ENCODE assay signal across 8 cellular contexts in genomic region chr16:4358831-4359561, GRCh38. TPM values are rescaled to one million over a fixed set of nuclear protein-coding genes. Genes with fewer than 3 reads are reported as not detected.
A peak's percentile ranks its signal among the peaks of the same experiment; 100 is the strongest.
DNase-seq lines count a peak whose midpoint lies in the region; ATAC-seq and TF ChIP-seq lines count a peak whose summit lies in the region.

No MANE protein-coding gene starts in this region.

- H3K27ac ChIP-seq in hepatocyte, result no peak overlapping the region

- no peaks in the 10 kb centered on the region for H3K9me2 ChIP-seq in hepatocyte (replicated peaks; ENCODE audit: insufficient read depth)

- H2AFZ ChIP-seq in hepatocyte, result no peak overlapping the region

- H3K9me3 ChIP-seq in hepatocyte (ENCODE audit: low read depth), result no peaks in the 10 kb centered on the region

- H3K27me3 ChIP-seq in hepatocyte, result no peaks in the 10 kb centered on the region

- H4K20me1 ChIP-seq in hepatocyte (ENCODE audit: insufficient read depth, poor library complexity, severe bottlenecking), result no peaks in the 10 kb centered on the region

- no peaks in the 10 kb centered on the region for H3K79me2 ChIP-seq in hepatocyte

- ATAC-seq in HG02970 (IDR thresholded peaks at IDR 0.05; ENCODE audit: low FRiP score, unreplicated experiment), result no peak

- DNase-seq in DMS53 (lab: John Stamatoyannopoulos, UW) (peak; percentile 53), DMS53 treated with DMSO at 0.1 percent for 48 hours (lab: John Stamatoyannopoulos, UW; ENCODE audit: unreplicated experiment) (no peak), SW480 (ENCODE audit: low spot score) (peak; percentile 28), hepatocyte (ENCODE audit: low spot score) (peak; percentile 78), HPDE6-E6E7 (ENCODE audit: extremely low spot score) (no peak)
- peak; percentile 52 for DNase-seq in activated naive CD8-positive, alpha-beta T cell treated with anti-CD3 and anti-CD28 coated beads, Interleukin-2, amount 50 U/mL, for 16 hours (ENCODE audit: low read depth, low spot score)
- peak; percentile 62 for DNase-seq in stimulated activated CD4-positive, alpha-beta T cell treated with anti-CD3 and anti-CD28 coated beads, Interleukin-1b, Interleukin-23, amount 100 ng/mL, for 48 hours

- no peaks in the 10 kb centered on the region for H3K36me3 ChIP-seq in hepatocyte (replicated peaks; ENCODE audit: insufficient read depth, low read depth)

- peak; percentile 93 for TF ChIP-seq CTCF in hepatocyte (IDR thresholded peaks at IDR 0.05; ENCODE audit: poor library complexity)

- no peaks in the 10 kb centered on the region for H3K4me1 ChIP-seq in hepatocyte (ENCODE audit: insufficient read depth)

- no peak overlapping the region for H3K4me3 ChIP-seq in hepatocyte

- 47% methylated on average over 14 of the region's 19 CpGs for WGBS in hepatocyte (ENCODE audit: low lambda C conversion rate, missing lambda C conversion rate)

- H3K4me2 ChIP-seq in hepatocyte, result no peak overlapping the region

RNA-seq across cellular contexts. Expression of gene PAM16, which starts 7.9 kb away (rescaled TPM):
- 33.0 and 35.0 TPM in 2 replicates for total RNA-seq in hepatocyte
- 57.7 and 70.4 TPM in 2 replicates for polyA plus RNA-seq in hepatocyte

RNA-seq across cellular contexts. Expression of gene VASN, which starts 12.7 kb away (rescaled TPM):
- total RNA-seq in hepatocyte, result 10.0 and 12.1 TPM in 2 replicates
- 55.9 and 64.2 TPM in 2 replicates for polyA plus RNA-seq in hepatocyte

RNA-seq across cellular contexts. Expression of gene GLIS2, which starts 43.1 kb away (rescaled TPM):
- total RNA-seq in hepatocyte, result 3.6 TPM in 2 replicates
- 11.3 and 12.2 TPM in 2 replicates for polyA plus RNA-seq in hepatocyte

RNA-seq across cellular contexts. Expression of gene CORO7, which starts 57.4 kb away (rescaled TPM):
- total RNA-seq in hepatocyte, result 13.9 and 18.2 TPM in 2 replicates
- 33.3 and 34.4 TPM in 2 replicates for polyA plus RNA-seq in hepatocyte

Comparison
In these comparisons a context has a peak if more than half of its experiments do, and no peak if none do; other contexts are left out.
1. DNase-seq: peak in DMS53 (single experiment), SW480 (single experiment), activated naive CD8-positive, alpha-beta T cell treated with anti-CD3 and anti-CD28 coated beads, Interleukin-2, amount 50 U/mL, for 16 hours (single experiment), hepatocyte (single experiment) and stimulated activated CD4-positive, alpha-beta T cell treated with anti-CD3 and anti-CD28 coated beads, Interleukin-1b, Interleukin-23, amount 100 ng/mL, for 48 hours (single experiment); none in DMS53 treated with DMSO at 0.1 percent for 48 hours (single experiment) and HPDE6-E6E7 (single experiment).